Comparison of ENCODE assay signal across 17 cellular contexts in genomic region chr3:82000773-82001172, GRCh38.
DNase-seq lines count a peak whose midpoint lies in the region; ATAC-seq and TF ChIP-seq lines count a peak whose summit lies in the region.
"Had no signal": no experiment of that assay in that cellular context is flagged by ENCODE, and none has a peak within 500 bp of the region (broad histone marks: within the 10 kb centered on the region; RNA-seq: fewer than 3 reads in every experiment).

No MANE protein-coding gene starts in this region.

- TF ChIP-seq CTCF in GM23338 (conservative IDR thresholded peaks at IDR 0.05; ENCODE audit: low read depth in 2 of 2) (no peak), nephron (IDR thresholded peaks at IDR 0.05; ENCODE audit: unreplicated experiment in 3 of 3) (no peak)

- H2AFZ ChIP-seq in GM23338: no peak overlapping the region

- no peaks in the 10 kb centered on the region; the same call in 1 of the 2 replicates for H3K9me2 ChIP-seq in GM23338 (ENCODE audit: insufficient read depth)

- no peak overlapping the region for H3K27ac ChIP-seq in GM23338 (ENCODE audit: low read depth)
- H3K27ac ChIP-seq: Peyer's patch, right atrium auricular region had no signal

- no peaks in the 10 kb centered on the region for H3F3A ChIP-seq in GM23338 (replicated peaks; ENCODE audit: low read depth)

- no peaks in the 10 kb centered on the region for H4K20me1 ChIP-seq in GM23338 (replicated peaks; ENCODE audit: insufficient read depth)

- H3K4me3 Mint-ChIP-seq in GM23338 (no peak overlapping the region), nephron (peak overlapping the region in 1 of 3 experiments; percentile 9)
- H3K4me3 Mint-ChIP-seq: immature natural killer cell, neural crest cell had no signal

- H3K4me2 ChIP-seq in GM23338: no peak overlapping the region

- ATAC-seq in GM23338: peak; percentile 38; the same call in 1 of the 3 replicates
- ATAC-seq in left lobe of liver: no peak
- no peak for ATAC-seq in GM19395 (IDR thresholded peaks at IDR 0.05; ENCODE audit: unreplicated experiment)
- ATAC-seq in stimulated activated naive CD8-positive, alpha-beta T cell treated with anti-CD3 and anti-CD28 coated beads, Interleukin-15, Interleukin-2, amounts not matched to agents 100 U/mL and 50 U/mL, for 24 hours: no peak

- H3K27me3 ChIP-seq in GM23338 (ENCODE audit: insufficient read depth) (no peaks in the 10 kb centered on the region), H7 (ENCODE audit: control insufficient read depth, insufficient read depth, low read length) (no peaks in the 10 kb centered on the region)
- H3K27me3 ChIP-seq: Peyer's patch, right atrium auricular region had no signal

- DNase-seq in GM23338 (ENCODE audit: low spot score) (peak; percentile 17), NCI-H146 treated with DMSO at 0.1 percent for 48 hours (lab: John Stamatoyannopoulos, UW; ENCODE audit: unreplicated experiment) (peak; percentile 92), RPMI8226 (peak; percentile 96), left lobe of liver (ENCODE audit: low spot score) (no peak), H7 (no peak)
- no peak for DNase-seq in stimulated activated naive CD8-positive, alpha-beta T cell treated with anti-CD3 and anti-CD28 coated beads, Interleukin-15, Interleukin-2, amounts not matched to agents 100 U/mL and 50 U/mL, for 24 hours
- DNase-seq: activated effector memory CD4-positive, alpha-beta T cell treated with anti-CD3 and anti-CD28 coated beads, Interleukin-2, amount 50 U/mL, for 16 hours; dermis blood vessel endothelial cell; GOT3; immature natural killer cell; mammary epithelial cell; NCI-H2171 treated with DMSO at 0.1 percent for 48 hours; Peyer's patch had no signal

- H3K36me3 ChIP-seq in GM23338 (ENCODE audit: insufficient read depth) (no peaks in the 10 kb centered on the region), H7 (replicated peaks; ENCODE audit: control insufficient read depth, insufficient read depth, low read length) (no peaks in the 10 kb centered on the region)
- H3K36me3 ChIP-seq: Peyer's patch, right atrium auricular region had no signal

- peaks cover 4% of the 10 kb centered on the region; the same call in 1 of the 3 replicates for H3K9me3 Mint-ChIP-seq in GM23338
- peaks cover 9% of the 10 kb centered on the region for H3K9me3 Mint-ChIP-seq in nephron

- H3K4me1 Mint-ChIP-seq in GM23338 (peaks cover 28% of the 10 kb centered on the region), nephron (peaks cover 59% of the 10 kb centered on the region)
- H3K4me1 Mint-ChIP-seq: immature natural killer cell had no signal

- H3K27me3 Mint-ChIP-seq in GM23338 (ENCODE audit: insufficient read depth, low read depth, poor library complexity): no peaks in the 10 kb centered on the region
- no peaks in the 10 kb centered on the region for H3K27me3 Mint-ChIP-seq in nephron (ENCODE audit: low read depth)

- no peaks in the 10 kb centered on the region for H3K79me2 ChIP-seq in GM23338 (replicated peaks; ENCODE audit: insufficient read depth)

- H3K4me1 ChIP-seq in GM23338 (ENCODE audit: insufficient read depth): peaks cover 14% of the 10 kb centered on the region; the same call in 1 of the 2 replicates
- H3K4me1 ChIP-seq: Peyer's patch had no signal

- H3K27ac Mint-ChIP-seq in GM23338 (peak overlapping the region; percentile 50; the same call in 1 of the 2 replicates), nephron (peak overlapping the region; percentile 27 to 70 (median 48))
- H3K27ac Mint-ChIP-seq: immature natural killer cell had no signal

- H3K4me3 ChIP-seq in GM23338 (no peak overlapping the region), H7 (ENCODE audit: insufficient read depth, low read depth, low read length) (no peak overlapping the region)
- H3K4me3 ChIP-seq: Peyer's patch, right atrium auricular region had no signal

- H3K36me3 Mint-ChIP-seq in GM23338 (ENCODE audit: low read depth) (no peaks in the 10 kb centered on the region), nephron (ENCODE audit: low read depth) (no peaks in the 10 kb centered on the region)
- H3K36me3 Mint-ChIP-seq: immature natural killer cell had no signal

TF ChIP-seq in GM23338, 12 proteins besides CTCF, POLR2A, EP300 and RAD21 (continues in another document):
- TF ChIP-seq EZH2 (IDR thresholded peaks at IDR 0.05; ENCODE audit: low read depth, unreplicated experiment) (no peak), EZH2phosphoT487 (IDR thresholded peaks at IDR 0.05; ENCODE audit: unreplicated experiment) (no peak), POLR2AphosphoS5 (IDR thresholded peaks at IDR 0.05; ENCODE audit: low read depth) (no peak), ZNF114 (CRISPR knock-in tag; IDR thresholded peaks at IDR 0.05) (no peak), CREB1 (CRISPR knock-in tag; IDR thresholded peaks at IDR 0.05; ENCODE audit: low read depth) (no peak), JUNB (IDR thresholded peaks at IDR 0.05; ENCODE audit: unreplicated experiment) (no peak), ZNF462 (CRISPR knock-in tag; IDR thresholded peaks at IDR 0.05) (no peak), NANOG (IDR thresholded peaks at IDR 0.05; ENCODE audit: borderline replicate concordance) (no peak)

Comparison
In these comparisons a context has a peak if more than half of its experiments do, and no peak if none do; other contexts are left out.
1. DNase-seq: peak in GM23338 (single experiment), NCI-H146 treated with DMSO at 0.1 percent for 48 hours (single experiment) and RPMI8226 (single experiment); none in left lobe of liver (single experiment), stimulated activated naive CD8-positive, alpha-beta T cell treated with anti-CD3 and anti-CD28 coated beads, Interleukin-15, Interleukin-2, amounts not matched to agents 100 U/mL and 50 U/mL, for 24 hours (single experiment) and H7 (single experiment).